Comparison of ENCODE assay signal across 8 cellular contexts in genomic region chr16:88024491-88025467, GRCh38.
DNase-seq lines count a peak whose midpoint lies in the region; ATAC-seq and TF ChIP-seq lines count a peak whose summit lies in the region.
"Not testable (repeated sequence)": the region's sequence is repeated elsewhere in the genome, so short reads cannot be mapped to it uniquely, and the experiment has no call there.

No MANE protein-coding gene starts in this region.

- H3K27ac Mint-ChIP-seq in T-helper 17 cell, result peak overlapping the region; percentile 72

- not testable (repeated sequence) for H3K27me3 Mint-ChIP-seq in T-helper 17 cell

- peaks cover 14% of the 10 kb centered on the region for H3K4me1 Mint-ChIP-seq in T-helper 17 cell

- DNase-seq in NB4 (ENCODE audit: low read depth) (peak; percentile 92), astrocyte of the cerebellum (ENCODE audit: low read depth) (peak; percentile 79), fibroblast of the aortic adventitia (ENCODE audit: low read depth) (peak; percentile 85), lower leg skin (ENCODE audit: low spot score in 2 of 2) (peak; percentile 49 to 93), skeletal muscle cell (ENCODE audit: low read depth) (peak; percentile 47)
- DNase-seq in T-helper 17 cell, result not testable (repeated sequence)

- H3K9me3 ChIP-seq in T-helper 17 cell (ENCODE audit: control insufficient read depth, low read length, poor library complexity, severe bottlenecking), result not testable (repeated sequence)

- whole genome bisulfite sequencing in lower leg skin, 2 donors, result 53 to 57% methylated on average over 31 of the region's 31 CpGs

- H3K36me3 Mint-ChIP-seq in T-helper 17 cell (ENCODE audit: low read depth), result not testable (repeated sequence)

- ATAC-seq in T-helper 17 cell, result peak; percentile 42

- peak overlapping the region; percentile 2; the same call in 1 of the 2 replicates for H3K4me3 ChIP-seq in ACC112 (ENCODE audit: low read depth, low read length)
- H3K4me3 ChIP-seq in NB4 (ENCODE audit: low read depth, low read length); astrocyte of the cerebellum (ENCODE audit: low read depth, low read length); fibroblast of the aortic adventitia (ENCODE audit: low read depth, low read length); lower leg skin (ENCODE audit: low read depth, poor library complexity, severe bottlenecking); skeletal muscle cell (ENCODE audit: low read depth, low read length): not testable (repeated sequence)

- intact Hi-C loops in lower leg skin (cut with DNase I; ENCODE audit: low total_unique reads), result not testable (repeated sequence)

- not testable (repeated sequence) for H3K4me3 Mint-ChIP-seq in T-helper 17 cell

- not testable (repeated sequence) for H2AFZ ChIP-seq in ACC112 (ENCODE audit: low read length, unreplicated experiment)

- not testable (repeated sequence) for TF ChIP-seq POLR2A in NB4 (IDR thresholded peaks at IDR 0.05; ENCODE audit: extremely low read depth, insufficient read length); lower leg skin (IDR thresholded peaks at IDR 0.05)

- TF ChIP-seq CTCF in GM12874 (IDR thresholded peaks at IDR 0.05; ENCODE audit: insufficient read depth, low read depth, low read length) (0 out of 2 replicates have a peak, but pooled peaks have one; percentile 9), NB4 (IDR thresholded peaks at IDR 0.05; ENCODE audit: low read depth, low read length) (peak; percentile 63), astrocyte of the cerebellum (IDR thresholded peaks at IDR 0.05; ENCODE audit: low read depth, low read length, missing control alignments) (peak; percentile 64), fibroblast of the aortic adventitia (IDR thresholded peaks at IDR 0.05; ENCODE audit: insufficient read depth, low read length) (peak; percentile 61)
- not testable (repeated sequence) for TF ChIP-seq CTCF in lower leg skin (IDR thresholded peaks at IDR 0.05)

- H3K79me2 ChIP-seq in ACC112 (ENCODE audit: control insufficient read depth, insufficient read depth, low read length, unreplicated experiment), result not testable (repeated sequence)

- in situ Hi-C loops in astrocyte of the cerebellum (cut with HindIII; ENCODE audit: low sequenced_read_pairs), result not testable (repeated sequence)

- not testable (repeated sequence) for H3K36me3 ChIP-seq in ACC112 (ENCODE audit: insufficient read depth, low read length)

- peak overlapping the region; percentile 59 for H3K27ac ChIP-seq in ACC112 (ENCODE audit: low read depth, low read length)

- not testable (repeated sequence) for H3K27me3 ChIP-seq in ACC112 (ENCODE audit: insufficient read depth, low read length)

- H3K4me1 ChIP-seq in ACC112 (ENCODE audit: control insufficient read depth, insufficient read depth, low read length, unreplicated experiment), result peaks cover 16% of the 10 kb centered on the region
